1 cellular context compared by ENCODE assay signal in genomic region chr17:75154195-75155106, GRCh38.
A peak's percentile ranks its signal among the peaks of the same experiment; 100 is the strongest.
TF ChIP-seq lines count a peak whose summit lies in the region.

JPT1 (minus strand) TSS chr17:75154512; CDS start chr17:75154397, 115 bp downstream.

TF ChIP-seq in HepG2, 621 proteins besides CTCF, POLR2A, EP300 and RAD21 (continued from another document and continues in another):
- TF ChIP-seq ZNF318 (CRISPR knock-in tag; IDR thresholded peaks at IDR 0.05): no peak
- no peak for TF ChIP-seq ZNF10 (CRISPR knock-in tag; IDR thresholded peaks at IDR 0.05; ENCODE audit: borderline replicate concordance, low read depth)
- no peak for TF ChIP-seq PHF21A (CRISPR knock-in tag; IDR thresholded peaks at IDR 0.05)
- TF ChIP-seq LRRFIP1 (CRISPR knock-in tag; conservative IDR thresholded peaks at IDR 0.05): 0 out of 2 replicates have a peak, but pooled peaks have one; percentile 32
- TF ChIP-seq ZNF556 (CRISPR knock-in tag; IDR thresholded peaks at IDR 0.05; ENCODE audit: borderline replicate concordance): peak; percentile 67; the same call in 1 of the 2 replicates
- TF ChIP-seq MTA1 (CRISPR knock-in tag; IDR thresholded peaks at IDR 0.05; ENCODE audit: borderline replicate concordance): no peak
- no peak; the same call in 1 of the 2 replicates for TF ChIP-seq HINFP (CRISPR knock-in tag; IDR thresholded peaks at IDR 0.05; ENCODE audit: low read depth)
- TF ChIP-seq TAF1 (CRISPR knock-in tag; IDR thresholded peaks at IDR 0.05): peak; percentile 95
- TF ChIP-seq CREB1 (IDR thresholded peaks at IDR 0.05): peak; percentile 81
- TF ChIP-seq CREB1 (CRISPR knock-in tag; IDR thresholded peaks at IDR 0.05): no peak; the same call in 1 of the 2 replicates
- peak; percentile 70 for TF ChIP-seq ZNF607 (CRISPR knock-in tag; IDR thresholded peaks at IDR 0.05; ENCODE audit: borderline replicate concordance)
- peak; percentile 72 for TF ChIP-seq ZBTB25 (CRISPR knock-in tag; IDR thresholded peaks at IDR 0.05)
- 0 out of 2 replicates have a peak, but pooled peaks have one; percentile 14 for TF ChIP-seq CEBPG (CRISPR knock-in tag; IDR thresholded peaks at IDR 0.05)
- TF ChIP-seq ZNF768 (CRISPR knock-in tag; IDR thresholded peaks at IDR 0.05): peak; percentile 76
- TF ChIP-seq FOXC1 (CRISPR knock-in tag; IDR thresholded peaks at IDR 0.05; ENCODE audit: borderline replicate concordance): peak; percentile 84; the same call in 1 of the 2 replicates
- peak; percentile 64 for TF ChIP-seq MED8 (CRISPR knock-in tag; IDR thresholded peaks at IDR 0.05; ENCODE audit: insufficient replicate concordance)
- peak; percentile 58 for TF ChIP-seq ATF2 (CRISPR knock-in tag; IDR thresholded peaks at IDR 0.05)
- no peak; the same call in 1 of the 2 replicates for TF ChIP-seq ESRRA (CRISPR knock-in tag; IDR thresholded peaks at IDR 0.05; ENCODE audit: low read depth)
- TF ChIP-seq JUNB (CRISPR knock-in tag; IDR thresholded peaks at IDR 0.05; ENCODE audit: borderline replicate concordance): no peak
- no peak for TF ChIP-seq ZMYM2 (CRISPR knock-in tag; IDR thresholded peaks at IDR 0.05)
- peak; percentile 88 for TF ChIP-seq ZBTB26 (CRISPR knock-in tag; IDR thresholded peaks at IDR 0.05; ENCODE audit: borderline replicate concordance)
- peak in 1 of 2 experiments; percentile 99; a peak in 2 of 4 replicates for TF ChIP-seq KLF16 (CRISPR knock-in tag; IDR thresholded peaks at IDR 0.05)
- TF ChIP-seq ZNF780A (CRISPR knock-in tag; IDR thresholded peaks at IDR 0.05): 0 out of 2 replicates have a peak, but pooled peaks have one; percentile 20
- no peak for TF ChIP-seq MIER2 (CRISPR knock-in tag; IDR thresholded peaks at IDR 0.05)
- peak; percentile 90 for TF ChIP-seq IKZF5 (CRISPR knock-in tag; IDR thresholded peaks at IDR 0.05)
- no peak; the same call in 1 of the 2 replicates for TF ChIP-seq ZBTB14 (CRISPR knock-in tag; IDR thresholded peaks at IDR 0.05)
- no peak for TF ChIP-seq ZSCAN12 (CRISPR knock-in tag; IDR thresholded peaks at IDR 0.05)
- peak; percentile 89 for TF ChIP-seq CAMTA2 (CRISPR knock-in tag; IDR thresholded peaks at IDR 0.05; ENCODE audit: borderline replicate concordance)
- TF ChIP-seq ATAD3A (CRISPR knock-in tag; IDR thresholded peaks at IDR 0.05): no peak
- no peak for TF ChIP-seq PLSCR1 (CRISPR knock-in tag; IDR thresholded peaks at IDR 0.05; ENCODE audit: borderline replicate concordance)
- TF ChIP-seq DPF2 (CRISPR knock-in tag; IDR thresholded peaks at IDR 0.05; ENCODE audit: borderline replicate concordance, low read depth): no peak
- TF ChIP-seq FOXO1 (CRISPR knock-in tag; IDR thresholded peaks at IDR 0.05): no peak; the same call in none of the 2 replicates
- TF ChIP-seq SYNCRIP (IDR thresholded peaks at IDR 0.05; ENCODE audit: insufficient read depth, low read depth, low read length): no peak
- peak; percentile 97 for TF ChIP-seq ZFY (CRISPR knock-in tag; IDR thresholded peaks at IDR 0.05)
- TF ChIP-seq ZFP90 (CRISPR knock-in tag; IDR thresholded peaks at IDR 0.05; ENCODE audit: borderline replicate concordance): peak; percentile 77
- TF ChIP-seq HNF4G (IDR thresholded peaks at IDR 0.05; ENCODE audit: borderline replicate concordance, low read depth, low read length): no peak; the same call in 1 of the 2 replicates
- no peak for TF ChIP-seq HNF4G (CRISPR knock-in tag; IDR thresholded peaks at IDR 0.05; ENCODE audit: borderline replicate concordance, low read depth)
- no peak; the same call in 1 of the 2 replicates for TF ChIP-seq NR2C2 (CRISPR knock-in tag; IDR thresholded peaks at IDR 0.05; ENCODE audit: borderline replicate concordance)
- no peak for TF ChIP-seq CERS6 (CRISPR knock-in tag; IDR thresholded peaks at IDR 0.05)
